Comparison of ENCODE assay signal across 39 cellular contexts in the genomic region with DNA sequence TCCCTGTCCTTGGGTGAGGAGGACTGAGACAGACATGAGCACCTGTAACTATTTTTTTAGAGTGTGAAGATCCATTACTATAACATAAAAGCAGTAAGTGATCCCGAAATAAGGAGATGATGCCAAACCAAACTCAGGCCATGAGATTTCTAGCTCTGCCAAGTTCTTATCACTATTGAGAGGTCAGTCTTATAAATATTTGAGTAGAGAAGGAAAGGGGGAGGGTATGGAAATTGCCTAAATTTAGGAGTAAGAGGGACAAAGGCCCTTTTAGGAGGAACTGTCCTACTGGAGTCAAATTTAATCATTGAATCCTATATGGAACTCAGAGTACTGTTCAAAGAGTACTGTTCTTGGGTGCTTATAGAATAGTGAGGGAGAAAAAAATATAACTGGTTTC.
"Had no signal": no experiment of that assay in that cellular context is flagged by ENCODE, and none has a peak within 500 bp of the region (broad histone marks: within the 10 kb centered on the region; RNA-seq: fewer than 3 reads in every experiment).

No MANE protein-coding gene starts in this region.

- H3K4me1 ChIP-seq: breast epithelium had no signal

- H3K36me3 ChIP-seq: adrenal gland, breast epithelium, cardiac muscle cell, WERI-Rb-1 had no signal

- H3K36me3 Mint-ChIP-seq: activated CD4-positive, alpha-beta memory T cell treated with anti-CD3 and anti-CD28 coated beads for 36 hours; activated CD8-positive, alpha-beta memory T cell treated with anti-CD3 and anti-CD28 coated beads, Interleukin-2, amount 10 ng/mL, durations not matched to agents 7 days and 5 days; activated naive CD4-positive, alpha-beta T cell treated with anti-CD3 and anti-CD28 coated beads, Interleukin-2, amount 50 U/mL, for 24 hours; activated naive CD8-positive, alpha-beta T cell treated with anti-CD3 and anti-CD28 coated beads for 36 hours; brain had no signal

- H3K4me3 Mint-ChIP-seq: activated CD4-positive, alpha-beta memory T cell treated with anti-CD3 and anti-CD28 coated beads for 36 hours; activated CD4-positive, alpha-beta T cell treated with anti-CD3 and anti-CD28 coated beads for 36 hours; activated CD4-positive, alpha-beta T cell treated with anti-CD3 and anti-CD28 coated beads, Interleukin-2, amount 10 ng/mL, durations not matched to agents 24 days and 14 days; activated CD8-positive, alpha-beta memory T cell treated with anti-CD3 and anti-CD28 coated beads, Interleukin-2, amount 10 ng/mL, durations not matched to agents 7 days and 5 days; activated CD8-positive, alpha-beta T cell treated with anti-CD3 and anti-CD28 coated beads, Interleukin-2, amount 10 ng/mL, durations not matched to agents 7 days and 5 days; activated naive CD4-positive, alpha-beta T cell treated with anti-CD3 and anti-CD28 coated beads for 36 hours; activated naive CD4-positive, alpha-beta T cell treated with anti-CD3 and anti-CD28 coated beads, Interleukin-2, amount 50 U/mL, for 24 hours; activated naive CD8-positive, alpha-beta T cell treated with anti-CD3 and anti-CD28 coated beads for 36 hours; activated naive CD8-positive, alpha-beta T cell treated with anti-CD3 and anti-CD28 coated beads, Interleukin-2, amount 50 U/mL, for 24 hours; activated T-helper 1 cell treated with anti-CD3 and anti-CD28 coated beads, Interleukin-12 subunit alpha, Interleukin-12 subunit beta, Interleukin-2, Interleukin-4 antibody, amounts not matched to agents 30 ng/mL and 10 ng/mL and 1 ng/mL, durations not matched to agents 14 hours and 24 hours and 36 hours; brain; dendritic cell treated with granulocyte-macrophage colony-stimulating factor and Interleukin-4, amounts not matched to agents 40 ng/mL and 50 ng/mL, for 4 days; endodermal cell; T-helper 17 cell; T-helper 2 cell treated with Interferon-gamma antibody and Interleukin-4, amounts not matched to agents 5 μg/mL and 100 μg/mL, for 36 hours had no signal

- H3K4me1 Mint-ChIP-seq: activated CD4-positive, alpha-beta T cell treated with anti-CD3 and anti-CD28 coated beads for 36 hours; activated CD4-positive, alpha-beta T cell treated with anti-CD3 and anti-CD28 coated beads, Interleukin-2, amount 10 ng/mL, durations not matched to agents 24 days and 14 days; activated CD8-positive, alpha-beta memory T cell treated with anti-CD3 and anti-CD28 coated beads, Interleukin-2, amount 10 ng/mL, durations not matched to agents 7 days and 5 days; activated naive CD4-positive, alpha-beta T cell treated with anti-CD3 and anti-CD28 coated beads, Interleukin-2, amount 50 U/mL, for 24 hours; activated naive CD8-positive, alpha-beta T cell treated with anti-CD3 and anti-CD28 coated beads for 36 hours; activated naive CD8-positive, alpha-beta T cell treated with anti-CD3 and anti-CD28 coated beads, Interleukin-2, amount 50 U/mL, for 24 hours; T-helper 17 cell had no signal

- H3K4me3 ChIP-seq: adrenal gland, breast epithelium, cardiac muscle cell, coronary artery, dorsolateral prefrontal cortex had no signal

- H3K27me3 ChIP-seq: adrenal gland, breast epithelium, cardiac muscle cell, dorsolateral prefrontal cortex had no signal

- ATAC-seq: activated CD4-positive, alpha-beta T cell treated with anti-CD3 and anti-CD28 coated beads for 36 hours; activated CD8-positive, alpha-beta memory T cell treated with anti-CD3 and anti-CD28 coated beads, Interleukin-2, amount 10 ng/mL, durations not matched to agents 7 days and 5 days; activated CD8-positive, alpha-beta T cell treated with anti-CD3 and anti-CD28 coated beads, Interleukin-2, amount 10 ng/mL, durations not matched to agents 7 days and 5 days; activated naive CD8-positive, alpha-beta T cell treated with anti-CD3 and anti-CD28 coated beads, Interleukin-2, amount 50 U/mL, for 24 hours; esophagus mucosa; T-helper 17 cell had no signal

- DNase-seq: activated CD4-positive, alpha-beta memory T cell treated with anti-CD3 and anti-CD28 coated beads for 36 hours; activated CD4-positive, alpha-beta T cell treated with anti-CD3 and anti-CD28 coated beads for 36 hours; activated CD4-positive, alpha-beta T cell treated with anti-CD3 and anti-CD28 coated beads, Interleukin-2, amount 10 ng/mL, durations not matched to agents 24 days and 14 days; activated CD4-positive, CD25-positive, alpha-beta regulatory T cell; activated CD4-positive, CD25-positive, alpha-beta regulatory T cell treated with anti-CD3 and anti-CD28 coated beads, Interleukin-2, amount 50 U/mL, for 72 hours; activated CD8-positive, alpha-beta memory T cell treated with anti-CD3 and anti-CD28 coated beads, Interleukin-2, amount 10 ng/mL, durations not matched to agents 7 days and 5 days; activated CD8-positive, alpha-beta memory T cell treated with anti-CD3 and anti-CD28 coated beads, Interleukin-2, amount 50 U/mL, for 4 hours; activated CD8-positive, alpha-beta T cell treated with anti-CD3 and anti-CD28 coated beads, Interleukin-2, amount 10 ng/mL, durations not matched to agents 7 days and 5 days; activated effector memory CD4-positive, alpha-beta T cell treated with anti-CD3 and anti-CD28 coated beads, Interleukin-2, amount 50 U/mL, for 16 hours; activated naive CD4-positive, alpha-beta T cell treated with anti-CD3 and anti-CD28 coated beads for 36 hours; activated naive CD8-positive, alpha-beta T cell treated with anti-CD3 and anti-CD28 coated beads for 36 hours; activated naive CD8-positive, alpha-beta T cell treated with anti-CD3 and anti-CD28 coated beads, Interleukin-2, amount 50 U/mL, for 24 hours; activated T-cell treated with anti-CD3 and anti-CD28 coated beads, Interleukin-2, amount 50 U/mL, for 1 hour; activated T-cell treated with anti-CD3 and anti-CD28 coated beads, Interleukin-2, amount 50 U/mL, for 48 hours; adrenal gland; amygdala; aorta; central memory CD4-positive, alpha-beta T cell; cerebellar nuclear complex; dorsolateral prefrontal cortex; effector memory CD4-positive, alpha-beta T cell; endodermal cell; foreskin fibroblast; head of caudate nucleus; T-helper 1 cell; T-helper 17 cell; T1000; WERI-Rb-1 had no signal

- H3K9me3 ChIP-seq: adrenal gland, breast epithelium had no signal

- H3K27ac Mint-ChIP-seq: activated CD4-positive, alpha-beta memory T cell treated with anti-CD3 and anti-CD28 coated beads for 36 hours; activated CD4-positive, alpha-beta T cell treated with anti-CD3 and anti-CD28 coated beads for 36 hours; activated CD4-positive, alpha-beta T cell treated with anti-CD3 and anti-CD28 coated beads, Interleukin-2, amount 10 ng/mL, durations not matched to agents 24 days and 14 days; activated CD8-positive, alpha-beta memory T cell treated with anti-CD3 and anti-CD28 coated beads, Interleukin-2, amount 10 ng/mL, durations not matched to agents 7 days and 5 days; activated CD8-positive, alpha-beta T cell treated with anti-CD3 and anti-CD28 coated beads, Interleukin-2, amount 10 ng/mL, durations not matched to agents 7 days and 5 days; activated naive CD4-positive, alpha-beta T cell treated with anti-CD3 and anti-CD28 coated beads for 36 hours; activated naive CD4-positive, alpha-beta T cell treated with anti-CD3 and anti-CD28 coated beads, Interleukin-2, amount 50 U/mL, for 24 hours; activated naive CD8-positive, alpha-beta T cell treated with anti-CD3 and anti-CD28 coated beads for 36 hours; activated naive CD8-positive, alpha-beta T cell treated with anti-CD3 and anti-CD28 coated beads, Interleukin-2, amount 50 U/mL, for 24 hours; activated T-helper 1 cell treated with anti-CD3 and anti-CD28 coated beads, Interleukin-12 subunit alpha, Interleukin-12 subunit beta, Interleukin-2, Interleukin-4 antibody, amounts not matched to agents 30 ng/mL and 10 ng/mL and 1 ng/mL, durations not matched to agents 14 hours and 24 hours and 36 hours; activated T-helper 2 cell treated with anti-CD3 and anti-CD28 coated beads, Interferon-gamma antibody, Interleukin-2, Interleukin-4, amounts not matched to agents 10 μg/mL and 5 μg/mL and 100 μg/mL, durations not matched to agents 14 hours and 24 hours and 36 hours; brain; dendritic cell treated with granulocyte-macrophage colony-stimulating factor and Interleukin-4, amounts not matched to agents 40 ng/mL and 50 ng/mL, for 4 days; endodermal cell; T-helper 17 cell; T-helper 2 cell treated with Interferon-gamma antibody and Interleukin-4, amounts not matched to agents 5 μg/mL and 100 μg/mL, for 36 hours had no signal

- H3K27me3 Mint-ChIP-seq: activated CD4-positive, alpha-beta memory T cell treated with anti-CD3 and anti-CD28 coated beads for 36 hours; activated CD4-positive, alpha-beta T cell treated with anti-CD3 and anti-CD28 coated beads for 36 hours; activated CD4-positive, alpha-beta T cell treated with anti-CD3 and anti-CD28 coated beads, Interleukin-2, amount 10 ng/mL, durations not matched to agents 24 days and 14 days; activated CD8-positive, alpha-beta memory T cell treated with anti-CD3 and anti-CD28 coated beads, Interleukin-2, amount 10 ng/mL, durations not matched to agents 7 days and 5 days; activated naive CD4-positive, alpha-beta T cell treated with anti-CD3 and anti-CD28 coated beads, Interleukin-2, amount 50 U/mL, for 24 hours; activated naive CD8-positive, alpha-beta T cell treated with anti-CD3 and anti-CD28 coated beads for 36 hours; activated naive CD8-positive, alpha-beta T cell treated with anti-CD3 and anti-CD28 coated beads, Interleukin-2, amount 50 U/mL, for 24 hours; brain; dendritic cell treated with granulocyte-macrophage colony-stimulating factor and Interleukin-4, amounts not matched to agents 40 ng/mL and 50 ng/mL, for 4 days; T-helper 17 cell had no signal

- H3K27ac ChIP-seq: adrenal gland, breast epithelium, cardiac muscle cell, coronary artery, dorsolateral prefrontal cortex, WERI-Rb-1 had no signal

- H3K9me3 Mint-ChIP-seq: activated CD4-positive, alpha-beta T cell treated with anti-CD3 and anti-CD28 coated beads, Interleukin-2, amount 10 ng/mL, durations not matched to agents 24 days and 14 days; activated naive CD4-positive, alpha-beta T cell treated with anti-CD3 and anti-CD28 coated beads for 36 hours; activated T-helper 1 cell treated with anti-CD3 and anti-CD28 coated beads, Interleukin-12 subunit alpha, Interleukin-12 subunit beta, Interleukin-2, Interleukin-4 antibody, amounts not matched to agents 30 ng/mL and 10 ng/mL and 1 ng/mL, durations not matched to agents 14 hours and 24 hours and 36 hours; brain; dendritic cell treated with granulocyte-macrophage colony-stimulating factor and Interleukin-4, amounts not matched to agents 40 ng/mL and 50 ng/mL, for 4 days; endodermal cell; T-helper 2 cell treated with Interferon-gamma antibody and Interleukin-4, amounts not matched to agents 5 μg/mL and 100 μg/mL, for 36 hours had no signal

- FAIRE-seq: frontal cortex had no signal
